1 cellular context compared by ENCODE assay signal in genomic region chr4:177442623-177443155, GRCh38.
A peak's percentile ranks its signal among the peaks of the same experiment; 100 is the strongest.
TF ChIP-seq lines count a peak whose summit lies in the region.

No MANE protein-coding gene starts in this region.

TF ChIP-seq in GM12878, 131 proteins besides CTCF, POLR2A, EP300 and RAD21 (continued from another document):
- no peak for TF ChIP-seq IRF3 (IDR thresholded peaks at IDR 0.05)
- peak in 1 of 2 experiments; percentile 7; a peak in 2 of 4 replicates for TF ChIP-seq IKZF2 (IDR thresholded peaks at IDR 0.05)
- no peak for TF ChIP-seq IRF5 (IDR thresholded peaks at IDR 0.05; ENCODE audit: borderline replicate concordance)
- no peak for TF ChIP-seq MYC (IDR thresholded peaks at IDR 0.05; ENCODE audit: insufficient read depth, insufficient read length, insufficient replicate concordance, low read length, severe bottlenecking)
- no peak for TF ChIP-seq YBX1 (IDR thresholded peaks at IDR 0.05)
- 0 out of 2 replicates have a peak, but pooled peaks have one; percentile 21 for TF ChIP-seq ZSCAN29 (IDR thresholded peaks at IDR 0.05)
